In the genomic region with DNA sequence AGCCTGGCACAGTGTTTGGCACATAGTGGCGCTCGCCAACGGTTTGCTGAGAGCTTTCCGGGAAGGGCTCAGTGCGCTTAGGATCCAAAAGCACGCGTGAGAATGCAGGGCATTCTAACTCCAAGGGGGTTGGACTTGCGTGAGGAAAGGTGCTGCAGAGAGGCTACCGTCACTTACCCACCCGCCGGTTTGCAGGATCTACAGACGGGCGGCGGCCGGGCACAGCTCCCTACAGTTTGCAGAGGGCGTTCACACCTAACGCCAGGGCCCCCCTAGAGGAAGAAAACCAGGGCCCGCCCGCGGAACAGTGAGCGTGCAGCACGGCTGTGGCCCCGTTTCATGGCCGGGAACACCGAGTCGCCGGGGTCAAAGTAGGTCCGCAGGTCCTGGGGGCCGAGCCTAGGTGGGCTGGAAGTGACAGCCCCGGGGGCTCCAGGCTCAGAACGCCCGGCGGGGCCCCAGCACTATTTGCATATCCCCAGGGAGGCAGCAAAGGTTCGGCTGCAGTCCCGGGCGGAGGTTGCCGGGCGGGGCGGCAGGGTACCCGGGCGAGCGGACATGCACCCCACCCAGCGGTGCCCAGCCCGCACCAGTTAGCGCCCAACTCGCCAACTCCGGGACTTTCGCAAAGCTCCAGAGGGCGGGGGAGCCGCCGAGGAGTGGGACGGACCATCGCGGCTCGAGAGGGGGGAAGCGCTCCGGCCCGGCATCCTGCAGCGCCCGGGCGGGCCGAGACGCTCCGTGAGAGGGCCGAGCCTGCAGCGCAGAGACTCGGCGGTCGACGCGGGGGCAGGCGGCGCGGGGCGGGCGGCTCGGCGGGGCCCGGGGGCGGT, we compare ENCODE assay signal across 8 cellular contexts. TPM values are rescaled to one million over a fixed set of nuclear protein-coding genes. Genes with fewer than 3 reads are reported as not detected.
DNase-seq lines count a peak whose midpoint lies in the region; ATAC-seq and TF ChIP-seq lines count a peak whose summit lies in the region.

No MANE protein-coding gene starts in this region.

- peak in 13 of 14 donors; percentile 53 to 90 (median 71) for DNase-seq in C1 segment of cervical spinal cord (lab: John Stamatoyannopoulos, UW)
- peak; percentile 44 for DNase-seq in NCI-H748 treated with DMSO at 0.1 percent for 48 hours (lab: John Stamatoyannopoulos, UW)
- peak; percentile 58 to 59 for DNase-seq in activated CD8-positive, alpha-beta memory T cell treated with anti-CD3 and anti-CD28 coated beads for 4 hours (ENCODE audit: low read depth in 2 of 2)
- DNase-seq in endodermal cell: peak; percentile 91
- DNase-seq in stimulated activated CD8-positive, alpha-beta memory T cell treated with anti-CD3 and anti-CD28 coated beads, Interleukin-15, amount 100 ng/mL, for 24 hours (ENCODE audit: low read depth): peak; percentile 53

- H3K9ac ChIP-seq in endodermal cell (ENCODE audit: extremely low read depth, low read length, poor library complexity, severe bottlenecking): no peak overlapping the region

- H3K27me3 Mint-ChIP-seq in endodermal cell (ENCODE audit: insufficient read depth): peaks cover 56% of the 10 kb centered on the region

- TF ChIP-seq CTCF in endodermal cell (conservative IDR thresholded peaks at IDR 0.05): peak; percentile 64

- H3K4me1 Mint-ChIP-seq in endodermal cell: peaks cover 42% of the 10 kb centered on the region

- H3K9me3 Mint-ChIP-seq in endodermal cell: no peaks in the 10 kb centered on the region

- ATAC-seq in GM19025 (IDR thresholded peaks at IDR 0.05; ENCODE audit: low read depth, unreplicated experiment) (peak; percentile 83), HG03175 (IDR thresholded peaks at IDR 0.05; ENCODE audit: unreplicated experiment) (peak; percentile 79)

- 1 to 4% methylated on average over 29 to 80 of the region's 80 CpGs for WGBS in endodermal cell (ENCODE audit: insufficient coverage in 1 of 2, insufficient read length in 1 of 2), 2 experiments
- 1 to 2% methylated on average over 47 to 51 of the region's 80 CpGs for WGBS in mesodermal cell (ENCODE audit: insufficient coverage in 2 of 2), 2 experiments

- H3K36me3 Mint-ChIP-seq in endodermal cell (ENCODE audit: low read depth): no peaks in the 10 kb centered on the region

- peak overlapping the region; percentile 81 for H3K4me3 ChIP-seq in endodermal cell (ENCODE audit: low read length)
- H3K4me3 ChIP-seq in mesodermal cell (ENCODE audit: extremely low read depth, insufficient read depth, low read length, poor library complexity, severe bottlenecking): peak overlapping the region; percentile 81

- H3K4me3 Mint-ChIP-seq in endodermal cell: peak overlapping the region; percentile 61

- no peak overlapping the region for H3K27ac Mint-ChIP-seq in endodermal cell

- H3K9me3 ChIP-seq in endodermal cell (ENCODE audit: control insufficient read depth, low read length) (no peaks in the 10 kb centered on the region), mesodermal cell (ENCODE audit: control insufficient read depth, low read length) (no peaks in the 10 kb centered on the region)

- H3K36me3 ChIP-seq in endodermal cell (ENCODE audit: control insufficient read depth, insufficient read depth, low read length) (peaks cover 4% of the 10 kb centered on the region), mesodermal cell (ENCODE audit: control insufficient read depth, insufficient read depth, low read length) (peaks cover 4% of the 10 kb centered on the region)

- H3K27me3 ChIP-seq in endodermal cell (ENCODE audit: control insufficient read depth, insufficient read depth, low read length, poor library complexity, severe bottlenecking): peaks cover 39% of the 10 kb centered on the region

- peak overlapping the region; percentile 50 for H3K27ac ChIP-seq in endodermal cell (ENCODE audit: low read depth, low read length)
- H3K27ac ChIP-seq in mesodermal cell (ENCODE audit: low read depth, low read length, severe bottlenecking): peak overlapping the region; percentile 60

- H3K4me1 ChIP-seq in endodermal cell (ENCODE audit: control insufficient read depth, insufficient read depth, low read length) (peaks cover 23% of the 10 kb centered on the region), mesodermal cell (ENCODE audit: control insufficient read depth, insufficient read depth, low read length, poor library complexity, severe bottlenecking) (peaks cover 13% of the 10 kb centered on the region)

RNA-seq across cellular contexts. Expression of a gene that starts 0.5 kb away (rescaled TPM):
- total RNA-seq in endodermal cell: 10 to 100 TPM; 30.2 to 43.4 TPM
- polyA plus RNA-seq in endodermal cell (2013, experiment 1 of 2): 25.0 TPM
- polyA plus RNA-seq in endodermal cell (2013, experiment 2 of 2): 25.7 TPM
- 22.4 TPM for polyA plus RNA-seq in mesodermal cell (2013, experiment 1 of 2)
- polyA plus RNA-seq in mesodermal cell (2013, experiment 2 of 2): 23.0 TPM

Comparison
In these comparisons a context has a peak if more than half of its experiments do, and no peak if none do; other contexts are left out.
1. Peak in every context shown above with its lines: DNase-seq, ATAC-seq, H3K4me3 ChIP-seq and H3K27ac ChIP-seq.